ENCODE assay signal across 8 cellular contexts in genomic region chr10:16809074-16809718, GRCh38. TPM values are rescaled to one million over a fixed set of nuclear protein-coding genes. Genes with fewer than 3 reads are reported as not detected.
DNase-seq lines count a peak whose midpoint lies in the region; ATAC-seq lines count a peak whose summit lies in the region.

No MANE protein-coding gene starts in this region.

- H3K27ac ChIP-seq in CD4-positive, alpha-beta memory T cell (ENCODE audit: low read depth, low read length): no peak overlapping the region

- H3K4me1 ChIP-seq in CD4-positive, alpha-beta memory T cell (ENCODE audit: insufficient read depth, low read length): peaks cover 7% of the 10 kb centered on the region
- peaks cover 10% of the 10 kb centered on the region for H3K4me1 ChIP-seq in adipocyte (ENCODE audit: control insufficient read depth, insufficient read depth, low read length)

- CTCF ChIA-PET in CD4-positive, alpha-beta memory T cell (lab: Charles Lee; ENCODE audit: partially characterized antibody): interaction anchor here (0.7 to 1.7 kb wide), 13 partner anchors 8 to 907 kb away, joined by 3 to 10 read pairs (median 5); partner anchors contain the start of gene RSU1

- peak overlapping the region in 3 of 7 donors; percentile 20 to 44 (median 21) for H3K27ac Mint-ChIP-seq in CD4-positive, alpha-beta memory T cell

- peaks cover 19 to 35% (median 26%) of the 10 kb centered on the region in 4 donors for H3K4me1 Mint-ChIP-seq in CD4-positive, alpha-beta memory T cell

- ATAC-seq in GM19025 (IDR thresholded peaks at IDR 0.05; ENCODE audit: low read depth, unreplicated experiment) (peak; percentile 82), HG03135 (IDR thresholded peaks at IDR 0.05; ENCODE audit: unreplicated experiment) (peak; percentile 85)

- POLR2A ChIA-PET in CD4-positive, alpha-beta memory T cell (lab: Charles Lee; ENCODE audit: partially characterized antibody): no interaction called here

- H3K9me3 ChIP-seq in CD4-positive, alpha-beta memory T cell (ENCODE audit: control insufficient read depth in 1 of 2, low read length in 2 of 2): no peaks in the 10 kb centered on the region
- H3K9me3 ChIP-seq in adipocyte (ENCODE audit: control insufficient read depth, low read length): no peaks in the 10 kb centered on the region

- H3K4me3 ChIP-seq in CD4-positive, alpha-beta memory T cell (ENCODE audit: low read length in 2 of 2): no peak overlapping the region
- H3K4me3 ChIP-seq in adipocyte (ENCODE audit: low read length): no peak overlapping the region

- no peak overlapping the region for H3K9ac ChIP-seq in adipocyte (ENCODE audit: low read length)

- H3K9me3 Mint-ChIP-seq in CD4-positive, alpha-beta memory T cell: peaks cover 0 to 4% (median 0%) of the 10 kb centered on the region in 8 donors

- no peak overlapping the region for H3K4me3 Mint-ChIP-seq in CD4-positive, alpha-beta memory T cell

- peaks cover 23 to 41% of the 10 kb centered on the region in 2 donors for H3K36me3 Mint-ChIP-seq in CD4-positive, alpha-beta memory T cell

- DNase-seq in CD4-positive, alpha-beta memory T cell: peak in 4 of 5 donors; percentile 37 to 49 (median 42)
- peak; percentile 65 for DNase-seq in SK-MEL-5 (ENCODE audit: low read depth, low spot score)
- DNase-seq in adipocyte (ENCODE audit: low read depth): peak; percentile 44
- peak; percentile 35 for DNase-seq in iPS DF 19.7 (ENCODE audit: low read depth, low spot score)
- peak; percentile 49 to 50 for DNase-seq in stimulated activated CD4-positive, alpha-beta T cell treated with anti-CD3 and anti-CD28 coated beads, Interleukin-4, amount 100 ng/mL, for 48 hours (ENCODE audit: low read depth in 2 of 2)
- DNase-seq in NCI-H1436 (lab: John Stamatoyannopoulos, UW): no peak

- intact Hi-C loops in CD4-positive, alpha-beta memory T cell (cut with micrococcal nuclease): loop anchor here (1.0 kb wide), 2 partner anchors 32 to 907 kb away; no protein-coding TSS in a partner anchor

- H3K27me3 ChIP-seq in CD4-positive, alpha-beta memory T cell (ENCODE audit: insufficient read depth, low read length): no peaks in the 10 kb centered on the region
- no peaks in the 10 kb centered on the region for H3K27me3 ChIP-seq in adipocyte (replicated peaks; ENCODE audit: control insufficient read depth, insufficient read depth, low read length)

- in situ Hi-C loops in SK-MEL-5 (cut with HindIII; ENCODE audit: low pct_unique_long_range_greater_than_20kb, low sequenced_read_pairs): no loop called here

- H3K36me3 ChIP-seq in CD4-positive, alpha-beta memory T cell (ENCODE audit: insufficient read depth, low read length): no peaks in the 10 kb centered on the region
- H3K36me3 ChIP-seq in adipocyte (ENCODE audit: control insufficient read depth, insufficient read depth, low read length, severe bottlenecking): peaks cover 16% of the 10 kb centered on the region

- H3K27me3 Mint-ChIP-seq in CD4-positive, alpha-beta memory T cell: no peaks in the 10 kb centered on the region

RNA-seq across cellular contexts. Expression of gene RSU1, which starts 8.0 kb away (rescaled TPM):
- total RNA-seq in CD4-positive, alpha-beta memory T cell: 10 to 100 TPM; 53.6 to 54.7 TPM
- polyA plus RNA-seq in CD4-positive, alpha-beta memory T cell: 100 to 1,000 TPM; 136 to 186 TPM
- 42.3 and 50.1 TPM in 2 replicates for total RNA-seq in SK-MEL-5 (2014; rRNA removed; shearing (Covaris generic))
- 38.4 and 45.0 TPM in 2 replicates for polyA plus RNA-seq in SK-MEL-5 (2015; cell fraction: cytosol; rRNA removed)
- polyA plus RNA-seq in SK-MEL-5 (2015; cell fraction: nucleus; rRNA removed): 14.5 and 19.3 TPM in 2 replicates
